18 cellular contexts compared by ENCODE assay signal in the genomic region with DNA sequence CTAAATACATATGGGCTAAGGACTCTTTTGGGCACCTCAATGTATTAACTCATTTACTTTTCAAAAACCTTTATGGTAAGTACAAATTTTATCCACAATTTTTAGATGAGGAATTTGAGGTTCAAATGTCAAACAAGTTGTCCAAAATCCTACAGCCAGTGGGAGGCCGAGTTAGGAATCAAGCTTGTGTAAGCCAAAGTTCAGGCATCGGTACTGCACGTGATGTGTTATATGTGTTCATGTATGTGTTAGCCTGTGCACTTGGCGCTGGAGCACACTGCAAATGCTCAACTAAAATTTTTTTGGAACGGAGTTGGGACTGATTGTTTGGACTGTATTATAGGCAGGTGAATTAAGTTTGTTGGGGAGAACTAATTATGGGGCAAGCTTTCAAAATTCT.
"Had no signal": no experiment of that assay in that cellular context is flagged by ENCODE, and none has a peak within 500 bp of the region (broad histone marks: within the 10 kb centered on the region; RNA-seq: fewer than 3 reads in every experiment).

No MANE protein-coding gene starts in this region.

- FAIRE-seq: pancreas had no signal

- H3K4me1 ChIP-seq: sigmoid colon, tibial nerve had no signal

- H3K27ac ChIP-seq: dorsolateral prefrontal cortex, foreskin keratinocyte, sigmoid colon, SK-N-MC, tibial nerve had no signal

- H3K36me3 ChIP-seq: pancreas, sigmoid colon, tibial nerve had no signal

- H3K27me3 ChIP-seq: dorsolateral prefrontal cortex, foreskin keratinocyte, pancreas, sigmoid colon, tibial nerve had no signal

- DNase-seq: activated CD4-positive, alpha-beta memory T cell treated with anti-CD3 and anti-CD28 coated beads, Interleukin-2, amount 10 ng/mL, durations not matched to agents 7 days and 5 days; activated CD4-positive, alpha-beta T cell treated with anti-CD3 and anti-CD28 coated beads for 48 hours; activated CD4-positive, CD25-positive, alpha-beta regulatory T cell; activated CD8-positive, alpha-beta memory T cell treated with anti-CD3 and anti-CD28 coated beads, Interleukin-2, amount 10 ng/mL, durations not matched to agents 7 days and 5 days; activated naive CD8-positive, alpha-beta T cell treated with anti-CD3 and anti-CD28 coated beads for 36 hours; amniotic stem cell; dorsolateral prefrontal cortex; foreskin keratinocyte; immature natural killer cell; mesendoderm; pancreas; sigmoid colon; stimulated activated CD8-positive, alpha-beta memory T cell treated with anti-CD3 and anti-CD28 coated beads, Interleukin-4, amount 100 ng/mL, for 48 hours; stimulated activated naive CD4-positive, alpha-beta T cell; T-helper 9 cell had no signal

- H3K4me3 ChIP-seq: dorsolateral prefrontal cortex, pancreas, sigmoid colon, SK-N-MC, tibial nerve had no signal

- ATAC-seq: activated CD8-positive, alpha-beta memory T cell treated with anti-CD3 and anti-CD28 coated beads, Interleukin-2, amount 10 ng/mL, durations not matched to agents 7 days and 5 days; foreskin keratinocyte; naive thymus-derived CD8-positive, alpha-beta T cell had no signal

- H3K9me3 ChIP-seq: pancreas, sigmoid colon, tibial nerve had no signal
